11 cellular contexts compared by ENCODE assay signal in genomic region chr14:61341275-61342210, GRCh38. TPM values are rescaled to one million over a fixed set of nuclear protein-coding genes. Genes with fewer than 3 reads are reported as not detected.
DNase-seq lines count a peak whose midpoint lies in the region; ATAC-seq and TF ChIP-seq lines count a peak whose summit lies in the region.
"Had no signal": no experiment of that assay in that cellular context is flagged by ENCODE, and none has a peak within 500 bp of the region (broad histone marks: within the 10 kb centered on the region; RNA-seq: fewer than 3 reads in every experiment).

No MANE protein-coding gene starts in this region.

- H3K4me1 ChIP-seq in DND-41 (ENCODE audit: insufficient read depth, low read length): peaks cover 83% of the 10 kb centered on the region
- peaks cover 96% of the 10 kb centered on the region for H3K4me1 ChIP-seq in effector memory CD4-positive, alpha-beta T cell (ENCODE audit: control insufficient read depth, insufficient read depth, low read length, poor library complexity, severe bottlenecking)
- peaks cover 20 to 97% (median 71%) of the 10 kb centered on the region in 6 donors for H3K4me1 ChIP-seq in spleen
- no peaks in the 10 kb centered on the region for H3K4me1 ChIP-seq in prostate gland (replicated peaks)
- H3K4me1 ChIP-seq: SJCRH30 had no signal

- H3K27me3 Mint-ChIP-seq in stimulated activated memory B cell treated with anti-CD40 and anti-IgM and Interleukin-4, amounts not matched to agents 10 μg/mL and 1 μg/mL and 100 μg/mL, for 72 hours: peaks cover 23% of the 10 kb centered on the region

- H3K4me3 ChIP-seq in DND-41 (ENCODE audit: low read depth in 1 of 2, low read length in 2 of 2) (peak overlapping the region in 1 of 2 experiments; percentile 42; a peak in 2 of 4 replicates), spleen (peak overlapping the region in 1 of 8 donors; percentile 19), prostate gland (no peak overlapping the region)
- H3K4me3 ChIP-seq in effector memory CD4-positive, alpha-beta T cell (ENCODE audit: insufficient read depth, low read depth, low read length, poor library complexity, severe bottlenecking): peak overlapping the region; percentile 13
- H3K4me3 ChIP-seq: SJCRH30 had no signal

- H3K36me3 Mint-ChIP-seq in stimulated activated memory B cell treated with anti-CD40 and anti-IgM and Interleukin-4, amounts not matched to agents 10 μg/mL and 1 μg/mL and 100 μg/mL, for 72 hours: no peaks in the 10 kb centered on the region

- WGBS in spleen, 5 donors: 69 to 78% (median 75%) methylated on average over 5 of the region's 5 CpGs
- whole genome bisulfite sequencing in prostate gland: 81% methylated on average over 5 of the region's 5 CpGs

- no peak overlapping the region for H3K27ac Mint-ChIP-seq in stimulated activated memory B cell treated with anti-CD40 and anti-IgM and Interleukin-4, amounts not matched to agents 10 μg/mL and 1 μg/mL and 100 μg/mL, for 72 hours

- no peaks in the 10 kb centered on the region for H3K4me1 Mint-ChIP-seq in stimulated activated memory B cell treated with anti-CD40 and anti-IgM and Interleukin-4, amounts not matched to agents 10 μg/mL and 1 μg/mL and 100 μg/mL, for 72 hours

- H3K9me3 ChIP-seq in DND-41 (ENCODE audit: insufficient read depth, low read length, severe bottlenecking): no peaks in the 10 kb centered on the region
- H3K9me3 ChIP-seq in KOPT-K1 (ENCODE audit: insufficient read depth, low read length, poor library complexity, severe bottlenecking): no peaks in the 10 kb centered on the region
- no peaks in the 10 kb centered on the region for H3K9me3 ChIP-seq in effector memory CD4-positive, alpha-beta T cell (ENCODE audit: control insufficient read depth, low read length)
- no peaks in the 10 kb centered on the region for H3K9me3 ChIP-seq in spleen
- no peaks in the 10 kb centered on the region for H3K9me3 ChIP-seq in prostate gland
- H3K9me3 ChIP-seq: SJCRH30 had no signal

- ATAC-seq in DND-41 (ENCODE audit: insufficient read depth, low read depth): peak; percentile 84
- ATAC-seq in stimulated activated memory B cell treated with anti-CD40 and anti-IgM and Interleukin-4, amounts not matched to agents 10 μg/mL and 1 μg/mL and 100 μg/mL, for 72 hours: no peak
- ATAC-seq in HG03039 (IDR thresholded peaks at IDR 0.05; ENCODE audit: unreplicated experiment): no peak

- peak overlapping the region; percentile 55 for H3K9ac ChIP-seq in DND-41 (ENCODE audit: low read depth, low read length)

- TF ChIP-seq POLR2A in spleen (IDR thresholded peaks at IDR 0.05) (no peak), prostate gland (IDR thresholded peaks at IDR 0.05) (no peak)

- H3K27me3 ChIP-seq in DND-41 (ENCODE audit: insufficient read depth, low read length, poor library complexity) (no peaks in the 10 kb centered on the region), spleen (replicated peaks in 1 of 7) (no peaks in the 10 kb centered on the region), prostate gland (replicated peaks; ENCODE audit: insufficient read depth) (no peaks in the 10 kb centered on the region)
- no peaks in the 10 kb centered on the region for H3K27me3 ChIP-seq in effector memory CD4-positive, alpha-beta T cell (replicated peaks; ENCODE audit: control insufficient read depth, insufficient read depth, low read length, poor library complexity, severe bottlenecking)
- H3K27me3 ChIP-seq: SJCRH30 had no signal

- H4K20me1 ChIP-seq in DND-41 (ENCODE audit: insufficient read depth, low read length): peaks cover 25% of the 10 kb centered on the region

- peak overlapping the region; percentile 60 for H3K4me2 ChIP-seq in DND-41 (ENCODE audit: insufficient read depth, low read length)

- H2AFZ ChIP-seq in DND-41 (ENCODE audit: low read depth, low read length): no peak overlapping the region

- peak; percentile 9 for TF ChIP-seq CTCF in DND-41 (IDR thresholded peaks at IDR 0.05; ENCODE audit: borderline replicate concordance, extremely low read depth, low read length, poor library complexity, severe bottlenecking)
- TF ChIP-seq CTCF in spleen (IDR thresholded peaks at IDR 0.05 in 8 of 11, conservative IDR thresholded peaks at IDR 0.05 in 3 of 11): no peak
- TF ChIP-seq CTCF in prostate gland (IDR thresholded peaks at IDR 0.05): no peak

- intact Hi-C loops in spleen (cut with DNase I; ENCODE audit: low total_unique reads) (no loop called here), prostate gland (cut with DNase I) (no loop called here)

- no peak overlapping the region for H3K4me3 Mint-ChIP-seq in stimulated activated memory B cell treated with anti-CD40 and anti-IgM and Interleukin-4, amounts not matched to agents 10 μg/mL and 1 μg/mL and 100 μg/mL, for 72 hours

- H3K79me2 ChIP-seq in DND-41 (ENCODE audit: insufficient read depth, low read length): peaks cover 96% of the 10 kb centered on the region

- H3K36me3 ChIP-seq in DND-41 (ENCODE audit: insufficient read depth, low read length) (peaks cover 13% of the 10 kb centered on the region), KOPT-K1 (ENCODE audit: insufficient read depth, low read length) (peaks cover 4% of the 10 kb centered on the region), spleen (no peaks in the 10 kb centered on the region), prostate gland (no peaks in the 10 kb centered on the region)
- H3K36me3 ChIP-seq in effector memory CD4-positive, alpha-beta T cell (ENCODE audit: control insufficient read depth, insufficient read depth, low read length): no peaks in the 10 kb centered on the region
- H3K36me3 ChIP-seq: SJCRH30 had no signal

- DNase-seq in DND-41 (peak; percentile 90), spleen (no peak), prostate gland (ENCODE audit: low spot score) (no peak)
- DNase-seq in effector memory CD4-positive, alpha-beta T cell: no peak
- DNase-seq: H7, NCI-H1417 treated with DMSO at 0.1 percent for 48 hours, NCI-H774, SJCRH30 had no signal

- no peaks in the 10 kb centered on the region for H3K9me3 Mint-ChIP-seq in stimulated activated memory B cell treated with anti-CD40 and anti-IgM and Interleukin-4, amounts not matched to agents 10 μg/mL and 1 μg/mL and 100 μg/mL, for 72 hours

- H3K27ac ChIP-seq in DND-41 (ENCODE audit: low read length): peak overlapping the region; percentile 99
- H3K27ac ChIP-seq in KOPT-K1 (ENCODE audit: low read depth, low read length, poor library complexity, severe bottlenecking): peak overlapping the region; percentile 98
- H3K27ac ChIP-seq in effector memory CD4-positive, alpha-beta T cell (ENCODE audit: insufficient read depth, low read length, poor library complexity, severe bottlenecking): peak overlapping the region; percentile 80
- peak overlapping the region; percentile 58 to 92 (median 76) for H3K27ac ChIP-seq in spleen
- no peak overlapping the region for H3K27ac ChIP-seq in prostate gland
- H3K27ac ChIP-seq: SJCRH30 had no signal

RNA-seq across cellular contexts. Expression of gene PRKCH, which starts 20.2 kb away (rescaled TPM):
- total RNA-seq in spleen (100 to 1,000 TPM in 6 of 7 donors, 10 to 100 TPM in 1; 90.6 to 184 (median 110) TPM), prostate gland (10 to 100 TPM; 27.6 to 33.9 TPM)
- polyA plus RNA-seq in spleen: 10 to 100 TPM; 10.0 to 18.0 (median 12.3) TPM

Comparison
In these comparisons a context has a peak if more than half of its experiments do, and no peak if none do; other contexts are left out.
1. H3K27ac ChIP-seq: peak in DND-41 (single experiment), KOPT-K1 (single experiment), effector memory CD4-positive, alpha-beta T cell (single experiment) and spleen (8 of 8); none in prostate gland (0 of 2).